In the genomic region with DNA sequence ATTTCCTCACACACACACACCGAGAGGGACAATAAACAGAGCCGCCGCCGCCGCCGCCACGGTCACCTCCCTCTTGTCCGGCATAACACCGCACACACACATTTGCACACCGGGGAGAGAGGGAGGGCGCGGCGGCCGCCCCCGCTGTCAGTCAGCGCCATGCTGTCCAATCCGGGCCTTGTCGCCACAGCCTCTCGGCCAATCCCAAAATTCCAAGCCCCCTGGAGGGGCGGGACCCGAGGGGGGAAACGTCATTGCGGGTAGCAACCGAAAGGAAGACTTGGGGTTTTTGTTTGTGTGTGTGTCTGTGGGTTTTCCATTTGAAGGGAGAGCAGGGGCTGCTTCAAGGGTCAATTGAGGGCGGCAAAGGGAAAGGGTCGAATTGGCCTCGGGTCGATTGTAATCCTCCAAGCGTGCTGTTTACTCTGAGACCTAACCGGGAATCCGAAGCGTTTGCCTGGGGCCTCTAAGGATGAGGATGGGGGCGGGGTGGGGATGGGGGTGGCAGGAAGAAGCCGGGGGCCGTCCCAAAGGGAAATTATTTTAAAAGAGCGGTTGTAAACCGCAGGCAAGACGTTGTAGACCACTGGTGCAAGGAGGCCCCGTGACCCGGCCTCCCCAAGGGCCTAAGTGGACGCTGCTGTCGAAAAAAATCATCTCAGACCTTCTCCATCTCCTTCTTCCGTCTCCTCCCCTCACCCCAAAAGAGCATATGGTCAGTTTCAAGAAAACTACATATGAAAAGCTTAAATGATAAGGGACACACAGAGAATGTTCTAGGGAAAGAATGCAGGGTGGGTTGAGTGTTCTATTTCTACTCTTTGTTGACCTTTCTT, we compare ENCODE assay signal across 1 cellular context.
TF ChIP-seq lines count a peak whose summit lies in the region.

A gene with protein sequence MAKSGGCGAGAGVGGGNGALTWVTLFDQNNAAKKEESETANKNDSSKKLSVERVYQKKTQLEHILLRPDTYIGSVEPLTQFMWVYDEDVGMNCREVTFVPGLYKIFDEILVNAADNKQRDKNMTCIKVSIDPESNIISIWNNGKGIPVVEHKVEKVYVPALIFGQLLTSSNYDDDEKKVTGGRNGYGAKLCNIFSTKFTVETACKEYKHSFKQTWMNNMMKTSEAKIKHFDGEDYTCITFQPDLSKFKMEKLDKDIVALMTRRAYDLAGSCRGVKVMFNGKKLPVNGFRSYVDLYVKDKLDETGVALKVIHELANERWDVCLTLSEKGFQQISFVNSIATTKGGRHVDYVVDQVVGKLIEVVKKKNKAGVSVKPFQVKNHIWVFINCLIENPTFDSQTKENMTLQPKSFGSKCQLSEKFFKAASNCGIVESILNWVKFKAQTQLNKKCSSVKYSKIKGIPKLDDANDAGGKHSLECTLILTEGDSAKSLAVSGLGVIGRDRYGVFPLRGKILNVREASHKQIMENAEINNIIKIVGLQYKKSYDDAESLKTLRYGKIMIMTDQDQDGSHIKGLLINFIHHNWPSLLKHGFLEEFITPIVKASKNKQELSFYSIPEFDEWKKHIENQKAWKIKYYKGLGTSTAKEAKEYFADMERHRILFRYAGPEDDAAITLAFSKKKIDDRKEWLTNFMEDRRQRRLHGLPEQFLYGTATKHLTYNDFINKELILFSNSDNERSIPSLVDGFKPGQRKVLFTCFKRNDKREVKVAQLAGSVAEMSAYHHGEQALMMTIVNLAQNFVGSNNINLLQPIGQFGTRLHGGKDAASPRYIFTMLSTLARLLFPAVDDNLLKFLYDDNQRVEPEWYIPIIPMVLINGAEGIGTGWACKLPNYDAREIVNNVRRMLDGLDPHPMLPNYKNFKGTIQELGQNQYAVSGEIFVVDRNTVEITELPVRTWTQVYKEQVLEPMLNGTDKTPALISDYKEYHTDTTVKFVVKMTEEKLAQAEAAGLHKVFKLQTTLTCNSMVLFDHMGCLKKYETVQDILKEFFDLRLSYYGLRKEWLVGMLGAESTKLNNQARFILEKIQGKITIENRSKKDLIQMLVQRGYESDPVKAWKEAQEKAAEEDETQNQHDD (N-terminal part only) (minus strand): TSS at position 98 of the 836 bp plus-strand sequence. CDS start 610 bp downstream, outside the sequence.

TF ChIP-seq in K562, 482 proteins besides CTCF, POLR2A, EP300 and RAD21 (continued from another document and continues in another):
- TF ChIP-seq, protein P1, sequence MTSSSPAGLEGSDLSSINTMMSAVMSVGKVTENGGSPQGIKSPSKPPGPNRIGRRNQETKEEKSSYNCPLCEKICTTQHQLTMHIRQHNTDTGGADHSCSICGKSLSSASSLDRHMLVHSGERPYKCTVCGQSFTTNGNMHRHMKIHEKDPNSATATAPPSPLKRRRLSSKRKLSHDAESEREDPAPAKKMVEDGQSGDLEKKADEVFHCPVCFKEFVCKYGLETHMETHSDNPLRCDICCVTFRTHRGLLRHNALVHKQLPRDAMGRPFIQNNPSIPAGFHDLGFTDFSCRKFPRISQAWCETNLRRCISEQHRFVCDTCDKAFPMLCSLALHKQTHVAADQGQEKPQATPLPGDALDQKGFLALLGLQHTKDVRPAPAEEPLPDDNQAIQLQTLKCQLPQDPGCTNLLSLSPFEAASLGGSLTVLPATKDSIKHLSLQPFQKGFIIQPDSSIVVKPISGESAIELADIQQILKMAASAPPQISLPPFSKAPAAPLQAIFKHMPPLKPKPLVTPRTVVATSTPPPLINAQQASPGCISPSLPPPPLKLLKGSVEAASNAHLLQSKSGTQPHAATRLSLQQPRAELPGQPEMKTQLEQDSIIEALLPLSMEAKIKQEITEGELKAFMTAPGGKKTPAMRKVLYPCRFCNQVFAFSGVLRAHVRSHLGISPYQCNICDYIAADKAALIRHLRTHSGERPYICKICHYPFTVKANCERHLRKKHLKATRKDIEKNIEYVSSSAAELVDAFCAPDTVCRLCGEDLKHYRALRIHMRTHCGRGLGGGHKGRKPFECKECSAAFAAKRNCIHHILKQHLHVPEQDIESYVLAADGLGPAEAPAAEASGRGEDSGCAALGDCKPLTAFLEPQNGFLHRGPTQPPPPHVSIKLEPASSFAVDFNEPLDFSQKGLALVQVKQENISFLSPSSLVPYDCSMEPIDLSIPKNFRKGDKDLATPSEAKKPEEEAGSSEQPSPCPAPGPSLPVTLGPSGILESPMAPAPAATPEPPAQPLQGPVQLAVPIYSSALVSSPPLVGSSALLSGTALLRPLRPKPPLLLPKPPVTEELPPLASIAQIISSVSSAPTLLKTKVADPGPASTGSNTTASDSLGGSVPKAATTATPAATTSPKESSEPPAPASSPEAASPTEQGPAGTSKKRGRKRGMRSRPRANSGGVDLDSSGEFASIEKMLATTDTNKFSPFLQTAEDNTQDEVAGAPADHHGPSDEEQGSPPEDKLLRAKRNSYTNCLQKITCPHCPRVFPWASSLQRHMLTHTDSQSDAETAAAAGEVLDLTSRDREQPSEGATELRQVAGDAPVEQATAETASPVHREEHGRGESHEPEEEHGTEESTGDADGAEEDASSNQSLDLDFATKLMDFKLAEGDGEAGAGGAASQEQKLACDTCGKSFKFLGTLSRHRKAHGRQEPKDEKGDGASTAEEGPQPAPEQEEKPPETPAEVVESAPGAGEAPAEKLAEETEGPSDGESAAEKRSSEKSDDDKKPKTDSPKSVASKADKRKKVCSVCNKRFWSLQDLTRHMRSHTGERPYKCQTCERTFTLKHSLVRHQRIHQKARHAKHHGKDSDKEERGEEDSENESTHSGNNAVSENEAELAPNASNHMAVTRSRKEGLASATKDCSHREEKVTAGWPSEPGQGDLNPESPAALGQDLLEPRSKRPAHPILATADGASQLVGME (CRISPR knock-in tag; IDR thresholded peaks at IDR 0.05): no peak
- TF ChIP-seq ETV5 (CRISPR knock-in tag; IDR thresholded peaks at IDR 0.05; ENCODE audit: low read depth): no peak
- TF ChIP-seq RAD51 (IDR thresholded peaks at IDR 0.05; ENCODE audit: borderline replicate concordance, low read depth): 0 out of 2 replicates have a peak, but pooled peaks have one; percentile 27
- no peak for TF ChIP-seq ETS2 (tag; IDR thresholded peaks at IDR 0.05; ENCODE audit: borderline replicate concordance, poor library complexity, severe bottlenecking)
- TF ChIP-seq FOSL1 (tag; conservative IDR thresholded peaks at IDR 0.05): no peak
- TF ChIP-seq, protein P2, sequence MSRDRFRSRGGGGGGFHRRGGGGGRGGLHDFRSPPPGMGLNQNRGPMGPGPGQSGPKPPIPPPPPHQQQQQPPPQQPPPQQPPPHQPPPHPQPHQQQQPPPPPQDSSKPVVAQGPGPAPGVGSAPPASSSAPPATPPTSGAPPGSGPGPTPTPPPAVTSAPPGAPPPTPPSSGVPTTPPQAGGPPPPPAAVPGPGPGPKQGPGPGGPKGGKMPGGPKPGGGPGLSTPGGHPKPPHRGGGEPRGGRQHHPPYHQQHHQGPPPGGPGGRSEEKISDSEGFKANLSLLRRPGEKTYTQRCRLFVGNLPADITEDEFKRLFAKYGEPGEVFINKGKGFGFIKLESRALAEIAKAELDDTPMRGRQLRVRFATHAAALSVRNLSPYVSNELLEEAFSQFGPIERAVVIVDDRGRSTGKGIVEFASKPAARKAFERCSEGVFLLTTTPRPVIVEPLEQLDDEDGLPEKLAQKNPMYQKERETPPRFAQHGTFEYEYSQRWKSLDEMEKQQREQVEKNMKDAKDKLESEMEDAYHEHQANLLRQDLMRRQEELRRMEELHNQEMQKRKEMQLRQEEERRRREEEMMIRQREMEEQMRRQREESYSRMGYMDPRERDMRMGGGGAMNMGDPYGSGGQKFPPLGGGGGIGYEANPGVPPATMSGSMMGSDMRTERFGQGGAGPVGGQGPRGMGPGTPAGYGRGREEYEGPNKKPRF (IDR thresholded peaks at IDR 0.05; ENCODE audit: low read depth, low read length): no peak
- TF ChIP-seq ZNF717 (CRISPR knock-in tag; IDR thresholded peaks at IDR 0.05): no peak
- TF ChIP-seq FIP1L1 (IDR thresholded peaks at IDR 0.05; ENCODE audit: low read depth, low read length, poor library complexity, severe bottlenecking): peak; percentile 62
- TF ChIP-seq JUNB (CRISPR knock-in tag; conservative IDR thresholded peaks at IDR 0.05): no peak
- no peak for TF ChIP-seq DACH1 (IDR thresholded peaks at IDR 0.05; ENCODE audit: partially characterized antibody)
- no peak for TF ChIP-seq SRSF1 (IDR thresholded peaks at IDR 0.05; ENCODE audit: low read depth, low read length)
- TF ChIP-seq ZFX (CRISPR knock-in tag; IDR thresholded peaks at IDR 0.05): no peak; the same call in 1 of the 2 replicates
- TF ChIP-seq, protein P3, sequence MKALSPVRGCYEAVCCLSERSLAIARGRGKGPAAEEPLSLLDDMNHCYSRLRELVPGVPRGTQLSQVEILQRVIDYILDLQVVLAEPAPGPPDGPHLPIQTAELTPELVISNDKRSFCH (CRISPR knock-in tag; IDR thresholded peaks at IDR 0.05): no peak
- TF ChIP-seq, protein P3 (tag; IDR thresholded peaks at IDR 0.05): no peak
- TF ChIP-seq RHOXF2B (CRISPR knock-in tag; conservative IDR thresholded peaks at IDR 0.05): no peak
- TF ChIP-seq, protein P4, sequence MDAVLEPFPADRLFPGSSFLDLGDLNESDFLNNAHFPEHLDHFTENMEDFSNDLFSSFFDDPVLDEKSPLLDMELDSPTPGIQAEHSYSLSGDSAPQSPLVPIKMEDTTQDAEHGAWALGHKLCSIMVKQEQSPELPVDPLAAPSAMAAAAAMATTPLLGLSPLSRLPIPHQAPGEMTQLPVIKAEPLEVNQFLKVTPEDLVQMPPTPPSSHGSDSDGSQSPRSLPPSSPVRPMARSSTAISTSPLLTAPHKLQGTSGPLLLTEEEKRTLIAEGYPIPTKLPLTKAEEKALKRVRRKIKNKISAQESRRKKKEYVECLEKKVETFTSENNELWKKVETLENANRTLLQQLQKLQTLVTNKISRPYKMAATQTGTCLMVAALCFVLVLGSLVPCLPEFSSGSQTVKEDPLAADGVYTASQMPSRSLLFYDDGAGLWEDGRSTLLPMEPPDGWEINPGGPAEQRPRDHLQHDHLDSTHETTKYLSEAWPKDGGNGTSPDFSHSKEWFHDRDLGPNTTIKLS (IDR thresholded peaks at IDR 0.05; ENCODE audit: borderline replicate concordance, low read depth): no peak
- 0 out of 2 replicates have a peak, but pooled peaks have one; percentile 60 for TF ChIP-seq ZNF165 (CRISPR knock-in tag; IDR thresholded peaks at IDR 0.05; ENCODE audit: borderline replicate concordance)
- no peak for TF ChIP-seq RBBP5 (IDR thresholded peaks at IDR 0.05; ENCODE audit: borderline replicate concordance, insufficient read depth, low read length, poor library complexity, severe bottlenecking)
- TF ChIP-seq, protein P5, sequence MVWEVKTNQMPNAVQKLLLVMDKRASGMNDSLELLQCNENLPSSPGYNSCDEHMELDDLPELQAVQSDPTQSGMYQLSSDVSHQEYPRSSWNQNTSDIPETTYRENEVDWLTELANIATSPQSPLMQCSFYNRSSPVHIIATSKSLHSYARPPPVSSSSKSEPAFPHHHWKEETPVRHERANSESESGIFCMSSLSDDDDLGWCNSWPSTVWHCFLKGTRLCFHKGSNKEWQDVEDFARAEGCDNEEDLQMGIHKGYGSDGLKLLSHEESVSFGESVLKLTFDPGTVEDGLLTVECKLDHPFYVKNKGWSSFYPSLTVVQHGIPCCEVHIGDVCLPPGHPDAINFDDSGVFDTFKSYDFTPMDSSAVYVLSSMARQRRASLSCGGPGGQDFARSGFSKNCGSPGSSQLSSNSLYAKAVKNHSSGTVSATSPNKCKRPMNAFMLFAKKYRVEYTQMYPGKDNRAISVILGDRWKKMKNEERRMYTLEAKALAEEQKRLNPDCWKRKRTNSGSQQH (CRISPR knock-in tag; IDR thresholded peaks at IDR 0.05): 0 out of 2 replicates have a peak, but pooled peaks have one; percentile 12
- TF ChIP-seq SMARCA5 (IDR thresholded peaks at IDR 0.05): no peak
- TF ChIP-seq SRSF9 (IDR thresholded peaks at IDR 0.05; ENCODE audit: borderline replicate concordance, low read depth, low read length): no peak
- no peak; the same call in 1 of the 2 replicates for TF ChIP-seq SIN3B (IDR thresholded peaks at IDR 0.05; ENCODE audit: low read depth)
- TF ChIP-seq, protein P6, sequence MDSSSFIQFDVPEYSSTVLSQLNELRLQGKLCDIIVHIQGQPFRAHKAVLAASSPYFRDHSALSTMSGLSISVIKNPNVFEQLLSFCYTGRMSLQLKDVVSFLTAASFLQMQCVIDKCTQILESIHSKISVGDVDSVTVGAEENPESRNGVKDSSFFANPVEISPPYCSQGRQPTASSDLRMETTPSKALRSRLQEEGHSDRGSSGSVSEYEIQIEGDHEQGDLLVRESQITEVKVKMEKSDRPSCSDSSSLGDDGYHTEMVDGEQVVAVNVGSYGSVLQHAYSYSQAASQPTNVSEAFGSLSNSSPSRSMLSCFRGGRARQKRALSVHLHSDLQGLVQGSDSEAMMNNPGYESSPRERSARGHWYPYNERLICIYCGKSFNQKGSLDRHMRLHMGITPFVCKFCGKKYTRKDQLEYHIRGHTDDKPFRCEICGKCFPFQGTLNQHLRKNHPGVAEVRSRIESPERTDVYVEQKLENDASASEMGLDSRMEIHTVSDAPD (CRISPR knock-in tag; IDR thresholded peaks at IDR 0.05): no peak
- TF ChIP-seq ZNF263 (CRISPR knock-in tag; IDR thresholded peaks at IDR 0.05; ENCODE audit: borderline replicate concordance): no peak
- TF ChIP-seq, protein P7, sequence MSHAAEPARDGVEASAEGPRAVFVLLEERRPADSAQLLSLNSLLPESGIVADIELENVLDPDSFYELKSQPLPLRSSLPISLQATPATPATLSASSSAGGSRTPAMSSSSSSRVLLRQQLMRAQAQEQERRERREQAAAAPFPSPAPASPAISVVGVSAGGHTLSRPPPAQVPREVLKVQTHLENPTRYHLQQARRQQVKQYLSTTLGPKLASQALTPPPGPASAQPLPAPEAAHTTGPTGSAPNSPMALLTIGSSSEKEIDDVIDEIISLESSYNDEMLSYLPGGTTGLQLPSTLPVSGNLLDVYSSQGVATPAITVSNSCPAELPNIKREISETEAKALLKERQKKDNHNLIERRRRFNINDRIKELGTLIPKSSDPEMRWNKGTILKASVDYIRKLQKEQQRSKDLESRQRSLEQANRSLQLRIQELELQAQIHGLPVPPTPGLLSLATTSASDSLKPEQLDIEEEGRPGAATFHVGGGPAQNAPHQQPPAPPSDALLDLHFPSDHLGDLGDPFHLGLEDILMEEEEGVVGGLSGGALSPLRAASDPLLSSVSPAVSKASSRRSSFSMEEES (CRISPR knock-in tag; IDR thresholded peaks at IDR 0.05): no peak
- TF ChIP-seq, protein P8, sequence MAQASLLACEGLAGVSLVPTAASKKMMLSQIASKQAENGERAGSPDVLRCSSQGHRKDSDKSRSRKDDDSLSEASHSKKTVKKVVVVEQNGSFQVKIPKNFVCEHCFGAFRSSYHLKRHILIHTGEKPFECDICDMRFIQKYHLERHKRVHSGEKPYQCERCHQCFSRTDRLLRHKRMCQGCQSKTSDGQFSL (CRISPR knock-in tag; IDR thresholded peaks at IDR 0.05): no peak
- TF ChIP-seq, protein P8 (tag; IDR thresholded peaks at IDR 0.05): peak in 1 of 2 experiments; percentile 38; a peak in 1 of 4 replicates
- peak; percentile 93 for TF ChIP-seq EP400 (IDR thresholded peaks at IDR 0.05)
